33 cellular contexts compared by ENCODE assay signal in genomic region chr5:61822584-61822983, GRCh38.
"Had no signal": no experiment of that assay in that cellular context is flagged by ENCODE, and none has a peak within 500 bp of the region (broad histone marks: within the 10 kb centered on the region; RNA-seq: fewer than 3 reads in every experiment).

No MANE protein-coding gene starts in this region.

- H3K36me3 Mint-ChIP-seq: activated CD4-positive, alpha-beta memory T cell treated with anti-CD3 and anti-CD28 coated beads for 36 hours; brain had no signal

- H3K4me3 Mint-ChIP-seq: activated CD4-positive, alpha-beta memory T cell treated with anti-CD3 and anti-CD28 coated beads for 36 hours; activated CD4-positive, alpha-beta T cell treated with anti-CD3 and anti-CD28 coated beads, Interleukin-2, amount 10 ng/mL, durations not matched to agents 24 days and 14 days; activated naive CD4-positive, alpha-beta T cell treated with anti-CD3 and anti-CD28 coated beads for 36 hours; activated T-helper 1 cell treated with anti-CD3 and anti-CD28 coated beads, Interleukin-12 subunit alpha, Interleukin-12 subunit beta, Interleukin-2, Interleukin-4 antibody, amounts not matched to agents 30 ng/mL and 10 ng/mL and 1 ng/mL, durations not matched to agents 14 hours and 24 hours and 36 hours; brain; nephron progenitor cell; T-helper 2 cell treated with Interferon-gamma antibody and Interleukin-4, amounts not matched to agents 5 μg/mL and 100 μg/mL, for 36 hours had no signal

- H3K4me3 ChIP-seq: cardiac muscle cell, coronary artery, dorsolateral prefrontal cortex, left ventricle myocardium inferior, mucosa of descending colon, psoas muscle, right atrium auricular region, thoracic aorta had no signal

- H3K9me3 ChIP-seq: left ventricle myocardium inferior, mucosa of descending colon, psoas muscle, right atrium auricular region, thoracic aorta had no signal

- ATAC-seq: mucosa of descending colon, psoas muscle had no signal

- H3K4me1 ChIP-seq: parathyroid adenoma, psoas muscle, right atrium auricular region had no signal

- H3K9ac ChIP-seq: parathyroid adenoma had no signal

- H3K9me3 Mint-ChIP-seq: activated CD4-positive, alpha-beta memory T cell treated with anti-CD3 and anti-CD28 coated beads for 36 hours; activated CD4-positive, alpha-beta T cell treated with anti-CD3 and anti-CD28 coated beads, Interleukin-2, amount 10 ng/mL, durations not matched to agents 24 days and 14 days; activated naive CD4-positive, alpha-beta T cell treated with anti-CD3 and anti-CD28 coated beads for 36 hours; activated T-helper 1 cell treated with anti-CD3 and anti-CD28 coated beads, Interleukin-12 subunit alpha, Interleukin-12 subunit beta, Interleukin-2, Interleukin-4 antibody, amounts not matched to agents 30 ng/mL and 10 ng/mL and 1 ng/mL, durations not matched to agents 14 hours and 24 hours and 36 hours; T-helper 2 cell treated with Interferon-gamma antibody and Interleukin-4, amounts not matched to agents 5 μg/mL and 100 μg/mL, for 36 hours had no signal

- DNase-seq: activated CD4-positive, alpha-beta memory T cell treated with anti-CD3 and anti-CD28 coated beads for 36 hours; activated CD4-positive, alpha-beta T cell treated with anti-CD3 and anti-CD28 coated beads, Interleukin-2, amount 10 ng/mL, durations not matched to agents 24 days and 14 days; activated CD4-positive, CD25-positive, alpha-beta regulatory T cell treated with anti-CD3 and anti-CD28 coated beads, Interleukin-2, amount 50 U/mL, for 72 hours; activated CD8-positive, alpha-beta memory T cell treated with anti-CD3 and anti-CD28 coated beads, Interleukin-2, amount 50 U/mL, for 4 hours; activated effector memory CD4-positive, alpha-beta T cell treated with anti-CD3 and anti-CD28 coated beads, Interleukin-2, amount 50 U/mL, for 16 hours; activated naive CD4-positive, alpha-beta T cell treated with anti-CD3 and anti-CD28 coated beads for 36 hours; activated T-cell treated with anti-CD3 and anti-CD28 coated beads, Interleukin-2, amount 50 U/mL, for 1 hour; anterior cingulate cortex; dorsolateral prefrontal cortex; effector memory CD4-positive, alpha-beta T cell; glutamatergic neuron; left ventricle myocardium inferior; mucosa of descending colon; nephron progenitor cell; occipital lobe; psoas muscle; stimulated activated CD4-positive, alpha-beta T cell treated with anti-CD3 and anti-CD28 coated beads, Interleukin-15, amount 100 ng/mL, for 24 hours; stimulated activated CD4-positive, alpha-beta T cell treated with anti-CD3 and anti-CD28 coated beads, Interleukin-2, amount 100 ng/mL, for 24 hours; stimulated activated naive CD4-positive, alpha-beta T cell; T-helper 1 cell; trophoblast cell; WERI-Rb-1 had no signal

- H2AFZ ChIP-seq: parathyroid adenoma had no signal

- H3K79me2 ChIP-seq: parathyroid adenoma had no signal

- H3K27me3 ChIP-seq: cardiac muscle cell, dorsolateral prefrontal cortex, right atrium auricular region had no signal

- H3K36me3 ChIP-seq: cardiac muscle cell, left ventricle myocardium inferior, right atrium auricular region, thoracic aorta, WERI-Rb-1 had no signal

- H3K27ac ChIP-seq: cardiac muscle cell, coronary artery, dorsolateral prefrontal cortex, left ventricle myocardium inferior, parathyroid adenoma, psoas muscle, right atrium auricular region, thoracic aorta, WERI-Rb-1 had no signal

- FAIRE-seq: frontal cortex, islet of Langerhans, urothelium cell line had no signal

- H3K4me1 Mint-ChIP-seq: activated CD4-positive, alpha-beta T cell treated with anti-CD3 and anti-CD28 coated beads, Interleukin-2, amount 10 ng/mL, durations not matched to agents 24 days and 14 days had no signal

- H3K27ac Mint-ChIP-seq: activated CD4-positive, alpha-beta memory T cell treated with anti-CD3 and anti-CD28 coated beads for 36 hours; activated CD4-positive, alpha-beta T cell treated with anti-CD3 and anti-CD28 coated beads, Interleukin-2, amount 10 ng/mL, durations not matched to agents 24 days and 14 days; activated naive CD4-positive, alpha-beta T cell treated with anti-CD3 and anti-CD28 coated beads for 36 hours; activated T-helper 1 cell treated with anti-CD3 and anti-CD28 coated beads, Interleukin-12 subunit alpha, Interleukin-12 subunit beta, Interleukin-2, Interleukin-4 antibody, amounts not matched to agents 30 ng/mL and 10 ng/mL and 1 ng/mL, durations not matched to agents 14 hours and 24 hours and 36 hours; nephron progenitor cell; T-helper 2 cell treated with Interferon-gamma antibody and Interleukin-4, amounts not matched to agents 5 μg/mL and 100 μg/mL, for 36 hours had no signal

- H3K27me3 Mint-ChIP-seq: activated CD4-positive, alpha-beta memory T cell treated with anti-CD3 and anti-CD28 coated beads for 36 hours had no signal
